Comparison of ENCODE assay signal across 11 cellular contexts in the genomic region with DNA sequence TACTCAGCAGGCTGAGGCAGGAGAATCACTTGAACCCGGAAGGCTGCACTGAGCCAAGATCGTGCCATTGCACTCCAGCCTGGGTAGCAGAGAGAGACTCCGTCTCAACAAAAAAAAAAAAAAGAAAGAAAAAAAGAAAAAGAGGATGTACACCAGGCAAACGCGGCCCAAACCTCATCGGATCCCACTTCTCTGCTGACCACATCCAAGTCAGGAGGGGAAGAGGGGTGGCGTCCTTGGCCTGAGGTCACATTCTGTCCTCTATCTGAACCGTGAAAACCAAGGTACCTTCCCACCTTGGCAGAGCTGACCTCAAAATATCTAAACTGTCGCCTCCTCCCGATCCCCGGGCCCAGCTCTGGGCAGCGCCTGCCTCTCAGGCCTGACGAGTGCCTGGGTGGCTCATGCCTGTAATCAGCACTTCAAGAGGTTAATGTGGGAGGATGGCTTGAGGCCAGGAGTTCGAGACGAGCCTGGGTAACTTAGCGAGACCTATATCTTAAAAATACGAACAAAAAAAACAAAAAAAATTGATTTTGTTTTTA. TPM values are rescaled to one million over a fixed set of nuclear protein-coding genes. Genes with fewer than 3 reads are reported as not detected.
DNase-seq lines count a peak whose midpoint lies in the region; ATAC-seq and TF ChIP-seq lines count a peak whose summit lies in the region.
"Had no signal": no experiment of that assay in that cellular context is flagged by ENCODE, and none has a peak within 500 bp of the region (broad histone marks: within the 10 kb centered on the region; RNA-seq: fewer than 3 reads in every experiment).

No MANE protein-coding gene starts in this region.

- ATAC-seq in activated T-cell treated with anti-CD3 and anti-CD28 coated beads, Interleukin-2, amount 50 U/mL, for 4 hours: no peak
- ATAC-seq in WTC11 (no peak), thoracic aorta (ENCODE audit: insufficient number of reproducible peaks, low FRiP score, low read depth) (no peak)

- H3K27me3 ChIP-seq in thoracic aorta (replicated peaks; ENCODE audit: insufficient read depth): no peaks in the 10 kb centered on the region

- no peaks in the 10 kb centered on the region for H3K9me3 Mint-ChIP-seq in activated T-cell treated with anti-CD3 and anti-CD28 coated beads, Interleukin-2, amount 50 U/mL, for 4 hours
- H3K9me3 Mint-ChIP-seq in WTC11 (no peaks in the 10 kb centered on the region), endothelial cell (ENCODE audit: unreplicated experiment) (no peaks in the 10 kb centered on the region)

- H3K27me3 Mint-ChIP-seq in activated T-cell treated with anti-CD3 and anti-CD28 coated beads, Interleukin-2, amount 50 U/mL, for 4 hours (ENCODE audit: low read depth): no peaks in the 10 kb centered on the region
- H3K27me3 Mint-ChIP-seq in WTC11 (ENCODE audit: low read depth): no peaks in the 10 kb centered on the region
- H3K27me3 Mint-ChIP-seq in endothelial cell (ENCODE audit: unreplicated experiment): peaks cover 4% of the 10 kb centered on the region

- CTCF ChIA-PET in WTC11 (lab: Charles Lee): interaction anchor here (1.1 to 1.6 kb wide), 3 partner anchors 42 to 134 kb away, joined by 3 to 12 read pairs (median 6); a partner anchor contains a TSS

- H3K4me1 Mint-ChIP-seq in activated T-cell treated with anti-CD3 and anti-CD28 coated beads, Interleukin-2, amount 50 U/mL, for 4 hours (ENCODE audit: low read depth): peaks cover 18% of the 10 kb centered on the region
- H3K4me1 Mint-ChIP-seq in WTC11: 0 out of 2 replicates have a peak, but pooled peaks cover 4% of the 10 kb centered on the region
- H3K4me1 Mint-ChIP-seq in endothelial cell (ENCODE audit: unreplicated experiment): no peaks in the 10 kb centered on the region

- H3K36me3 Mint-ChIP-seq in activated T-cell treated with anti-CD3 and anti-CD28 coated beads, Interleukin-2, amount 50 U/mL, for 4 hours (ENCODE audit: insufficient read depth): peaks cover 14% of the 10 kb centered on the region
- H3K36me3 Mint-ChIP-seq in WTC11 (peaks cover 23% of the 10 kb centered on the region), endothelial cell (ENCODE audit: low read depth, unreplicated experiment) (peaks cover 7% of the 10 kb centered on the region)

- TF ChIP-seq CTCF in WTC11 (IDR thresholded peaks at IDR 0.05) (no peak), thoracic aorta (IDR thresholded peaks at IDR 0.05) (no peak), endothelial cell (IDR thresholded peaks at IDR 0.05; ENCODE audit: unreplicated experiment) (no peak)

- in situ Hi-C loops in G401 (cut with HindIII; ENCODE audit: low sequenced_read_pairs): no loop called here

- peak overlapping the region; percentile 77 for H3K4me3 Mint-ChIP-seq in activated T-cell treated with anti-CD3 and anti-CD28 coated beads, Interleukin-2, amount 50 U/mL, for 4 hours
- H3K4me3 Mint-ChIP-seq in WTC11: peak overlapping the region; percentile 71
- H3K4me3 Mint-ChIP-seq in endothelial cell (ENCODE audit: unreplicated experiment): no peak overlapping the region

- DNase-seq in activated T-cell treated with anti-CD3 and anti-CD28 coated beads, Interleukin-2, amount 50 U/mL, for 4 hours: no peak
- DNase-seq in activated T-cell treated with anti-CD3 and anti-CD28 coated beads, Interleukin-2, amount 50 U/mL, for 48 hours: no peak
- DNase-seq in WTC11 (ENCODE audit: low spot score) (no peak), left kidney (ENCODE audit: low read depth, low spot score) (peak; percentile 10), thoracic aorta (ENCODE audit: low spot score) (no peak), G401 (ENCODE audit: low spot score) (no peak), endothelial cell (ENCODE audit: low spot score) (no peak), dedifferentiated amniotic fluid mesenchymal stem cell (ENCODE audit: extremely low spot score) (no peak)
- DNase-seq: activated CD4-positive, alpha-beta T cell treated with anti-CD3 and anti-CD28 coated beads, Interleukin-2, amount 50 U/mL, for 1 hour; DMS79 treated with DMSO at 0.1 percent for 48 hours; hypothalamus had no signal

- H3K36me3 ChIP-seq in thoracic aorta: peaks cover 15% of the 10 kb centered on the region

- H3K4me1 ChIP-seq in thoracic aorta (ENCODE audit: control insufficient read depth in 1 of 2, low read depth in 2 of 2): peaks cover 6 to 11% of the 10 kb centered on the region in 2 donors

- no peaks in the 10 kb centered on the region for H3K9me3 ChIP-seq in thoracic aorta

- POLR2A ChIA-PET in WTC11 (lab: Charles Lee): no interaction called here

- H3K27ac ChIP-seq in thoracic aorta: no peak overlapping the region

- no peak overlapping the region for H3K27ac Mint-ChIP-seq in WTC11
- no peak overlapping the region for H3K27ac Mint-ChIP-seq in endothelial cell (ENCODE audit: unreplicated experiment)

- peak overlapping the region; percentile 91 for H3K4me3 ChIP-seq in thoracic aorta

TF ChIP-seq in WTC11, 78 proteins besides CTCF, POLR2A, EP300 and RAD21 (continues in another document):
- TF ChIP-seq, protein P1, sequence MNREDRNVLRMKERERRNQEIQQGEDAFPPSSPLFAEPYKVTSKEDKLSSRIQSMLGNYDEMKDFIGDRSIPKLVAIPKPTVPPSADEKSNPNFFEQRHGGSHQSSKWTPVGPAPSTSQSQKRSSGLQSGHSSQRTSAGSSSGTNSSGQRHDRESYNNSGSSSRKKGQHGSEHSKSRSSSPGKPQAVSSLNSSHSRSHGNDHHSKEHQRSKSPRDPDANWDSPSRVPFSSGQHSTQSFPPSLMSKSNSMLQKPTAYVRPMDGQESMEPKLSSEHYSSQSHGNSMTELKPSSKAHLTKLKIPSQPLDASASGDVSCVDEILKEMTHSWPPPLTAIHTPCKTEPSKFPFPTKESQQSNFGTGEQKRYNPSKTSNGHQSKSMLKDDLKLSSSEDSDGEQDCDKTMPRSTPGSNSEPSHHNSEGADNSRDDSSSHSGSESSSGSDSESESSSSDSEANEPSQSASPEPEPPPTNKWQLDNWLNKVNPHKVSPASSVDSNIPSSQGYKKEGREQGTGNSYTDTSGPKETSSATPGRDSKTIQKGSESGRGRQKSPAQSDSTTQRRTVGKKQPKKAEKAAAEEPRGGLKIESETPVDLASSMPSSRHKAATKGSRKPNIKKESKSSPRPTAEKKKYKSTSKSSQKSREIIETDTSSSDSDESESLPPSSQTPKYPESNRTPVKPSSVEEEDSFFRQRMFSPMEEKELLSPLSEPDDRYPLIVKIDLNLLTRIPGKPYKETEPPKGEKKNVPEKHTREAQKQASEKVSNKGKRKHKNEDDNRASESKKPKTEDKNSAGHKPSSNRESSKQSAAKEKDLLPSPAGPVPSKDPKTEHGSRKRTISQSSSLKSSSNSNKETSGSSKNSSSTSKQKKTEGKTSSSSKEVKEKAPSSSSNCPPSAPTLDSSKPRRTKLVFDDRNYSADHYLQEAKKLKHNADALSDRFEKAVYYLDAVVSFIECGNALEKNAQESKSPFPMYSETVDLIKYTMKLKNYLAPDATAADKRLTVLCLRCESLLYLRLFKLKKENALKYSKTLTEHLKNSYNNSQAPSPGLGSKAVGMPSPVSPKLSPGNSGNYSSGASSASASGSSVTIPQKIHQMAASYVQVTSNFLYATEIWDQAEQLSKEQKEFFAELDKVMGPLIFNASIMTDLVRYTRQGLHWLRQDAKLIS (CRISPR knock-in tag; IDR thresholded peaks at IDR 0.05; ENCODE audit: borderline replicate concordance): no peak
- TF ChIP-seq ESRRA (CRISPR knock-in tag; IDR thresholded peaks at IDR 0.05; ENCODE audit: borderline replicate concordance): no peak
- no peak for TF ChIP-seq CREB1 (CRISPR knock-in tag; IDR thresholded peaks at IDR 0.05)
- TF ChIP-seq PRRX2 (CRISPR knock-in tag; IDR thresholded peaks at IDR 0.05): no peak

RNA-seq across cellular contexts. Expression of a gene that starts 25.1 kb away (rescaled TPM):
- total RNA-seq in activated T-cell treated with anti-CD3 and anti-CD28 coated beads, Interleukin-2, amount 50 U/mL, for 4 hours: 1 to 10 TPM; 3.3 to 7.4 (median 4.1) TPM
- total RNA-seq in WTC11 (2021): 0.05 TPM in 1 of 3 replicates, not detected in the others
- not detected for total RNA-seq in thoracic aorta
- not detected in 2 replicates for total RNA-seq in G401 (2014; rRNA removed; shearing (Covaris generic))
- 0.15 TPM for total RNA-seq in endothelial cell (ENCODE audit: unreplicated experiment)

RNA-seq across cellular contexts. Expression of a gene that starts 35.0 kb away (rescaled TPM):
- total RNA-seq in activated T-cell treated with anti-CD3 and anti-CD28 coated beads, Interleukin-2, amount 50 U/mL, for 4 hours: 1 to 10 TPM; 2.3 to 3.0 (median 2.6) TPM
- 3.3 to 3.6 TPM (median 3.3 TPM) in 3 replicates for total RNA-seq in WTC11 (2021)
- total RNA-seq in thoracic aorta: 10 to 100 TPM in 1 of 2 donors, 1 to 10 TPM in 1; 8.4 to 13.8 TPM
- total RNA-seq in G401 (2014; rRNA removed; shearing (Covaris generic)): not detected in 2 replicates
- total RNA-seq in endothelial cell (ENCODE audit: unreplicated experiment): 8.0 TPM

RNA-seq across cellular contexts. Expression of a gene that starts 38.3 kb away (rescaled TPM):
- total RNA-seq in activated T-cell treated with anti-CD3 and anti-CD28 coated beads, Interleukin-2, amount 50 U/mL, for 4 hours: not detected
- total RNA-seq in WTC11 (2021) (0.81 to 1.3 TPM (median 0.87 TPM) in 3 replicates), thoracic aorta (not detected), endothelial cell (ENCODE audit: unreplicated experiment) (not detected)
- not detected in 2 replicates for total RNA-seq in G401 (2014; rRNA removed; shearing (Covaris generic))

RNA-seq across cellular contexts. Expression of a gene that starts 46.9 kb away (rescaled TPM):
- total RNA-seq in activated T-cell treated with anti-CD3 and anti-CD28 coated beads, Interleukin-2, amount 50 U/mL, for 4 hours: under 1 TPM in 2 of 3 donors, not detected in 1; 0.11 to 0.30 TPM
- total RNA-seq in WTC11 (2021): 2.7 to 3.6 TPM (median 3.5 TPM) in 3 replicates
- total RNA-seq in thoracic aorta: not detected
- total RNA-seq in G401 (2014; rRNA removed; shearing (Covaris generic)): not detected in 2 replicates
- total RNA-seq in endothelial cell (ENCODE audit: unreplicated experiment): 2.0 TPM

RNA-seq across cellular contexts. Expression of a gene that starts 51.9 kb away (rescaled TPM):
- total RNA-seq in activated T-cell treated with anti-CD3 and anti-CD28 coated beads, Interleukin-2, amount 50 U/mL, for 4 hours: 100 to 1,000 TPM; 113 to 204 (median 187) TPM
- 170 to 198 TPM (median 171 TPM) in 3 replicates for total RNA-seq in WTC11 (2021)
- 10 to 100 TPM in 1 of 2 donors, not detected in 1; 19.4 TPM for total RNA-seq in thoracic aorta
- not detected in 2 replicates for total RNA-seq in G401 (2014; rRNA removed; shearing (Covaris generic))
- 55.8 TPM for total RNA-seq in endothelial cell (ENCODE audit: unreplicated experiment)
